In the genomic region with DNA sequence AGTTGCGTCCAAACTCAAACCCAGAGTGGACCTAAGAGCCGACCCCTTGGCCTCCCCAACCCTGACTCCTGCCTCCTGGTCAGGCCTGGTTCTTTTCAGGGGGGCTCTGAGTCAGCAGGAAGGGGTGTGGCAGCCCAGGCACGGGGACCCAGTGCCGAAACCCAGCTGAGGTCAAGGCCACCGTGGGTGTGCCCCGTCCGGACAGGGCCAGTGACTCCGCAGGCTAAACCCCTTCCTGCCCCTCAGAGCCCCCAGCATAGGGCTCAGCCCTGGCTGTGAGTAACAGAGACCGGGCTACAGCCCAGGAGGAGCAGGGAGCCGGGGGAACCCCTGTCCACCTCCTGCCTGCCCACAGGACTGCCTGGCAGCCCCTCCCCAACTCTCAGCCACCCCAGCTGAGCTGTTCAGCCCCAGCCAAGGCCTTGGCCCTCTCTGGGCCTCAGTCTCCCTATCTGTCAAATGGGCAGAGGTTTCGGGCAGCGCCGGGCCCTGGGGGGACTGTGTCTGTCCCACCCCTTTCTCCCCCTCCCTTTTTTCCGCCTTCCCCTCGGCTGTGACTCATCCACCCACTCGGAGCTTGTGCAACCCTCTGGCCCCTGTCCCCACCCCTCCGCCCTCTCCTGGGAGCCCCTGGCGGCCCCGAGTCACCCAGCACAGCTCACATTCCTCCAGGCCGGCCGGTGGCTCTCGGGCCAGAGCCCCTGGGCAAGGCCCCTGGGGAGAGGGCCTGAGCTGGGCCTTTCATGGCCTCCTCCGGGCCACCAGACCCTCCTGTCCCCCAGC, we compare ENCODE assay signal across 1 cellular context.
TF ChIP-seq lines count a peak whose summit lies in the region.

No MANE protein-coding gene starts in this region.

TF ChIP-seq in HEK293, 187 proteins besides CTCF, POLR2A, EP300 and RAD21 (continued from another document and continues in another):
- TF ChIP-seq ZNF138 (tag by site-specific recombination; IDR thresholded peaks at IDR 0.05; ENCODE audit: borderline replicate concordance) (no peak), HOXC10 (CRISPR knock-in tag; IDR thresholded peaks at IDR 0.05) (no peak), ZNF600 (tag by site-specific recombination; IDR thresholded peaks at IDR 0.05) (no peak), ZNF707 (tag by site-specific recombination; IDR thresholded peaks at IDR 0.05) (no peak), YY2 (tag by site-specific recombination; IDR thresholded peaks at IDR 0.05) (no peak), SCRT1 (tag by site-specific recombination; IDR thresholded peaks at IDR 0.05; ENCODE audit: borderline replicate concordance) (no peak), ZNF768 (tag by site-specific recombination; IDR thresholded peaks at IDR 0.05) (0 out of 2 replicates have a peak, but pooled peaks have one; percentile 10), GLI4 (tag by site-specific recombination; IDR thresholded peaks at IDR 0.05) (no peak), ZNF670 (tag by site-specific recombination; IDR thresholded peaks at IDR 0.05; ENCODE audit: low read depth) (no peak), ZNF561 (tag by site-specific recombination; IDR thresholded peaks at IDR 0.05; ENCODE audit: borderline replicate concordance) (no peak), ZBTB1 (tag by site-specific recombination; IDR thresholded peaks at IDR 0.05) (no peak), ZIC2 (tag by site-specific recombination; IDR thresholded peaks at IDR 0.05) (no peak), ZNF843 (tag by site-specific recombination; IDR thresholded peaks at IDR 0.05) (no peak), ZBTB17 (tag by site-specific recombination; IDR thresholded peaks at IDR 0.05) (no peak), ZNF701 (tag by site-specific recombination; IDR thresholded peaks at IDR 0.05) (no peak), INSM2 (tag by site-specific recombination; IDR thresholded peaks at IDR 0.05) (0 out of 2 replicates have a peak, but pooled peaks have one; percentile 25), ZNF664 (tag by site-specific recombination; IDR thresholded peaks at IDR 0.05) (no peak), ZNF423 (tag by site-specific recombination; IDR thresholded peaks at IDR 0.05) (no peak), ZNF2 (tag by site-specific recombination; IDR thresholded peaks at IDR 0.05) (no peak), ZNF747 (tag by site-specific recombination; IDR thresholded peaks at IDR 0.05) (no peak), GFI1B (tag by site-specific recombination; IDR thresholded peaks at IDR 0.05) (no peak), ZNF548 (tag by site-specific recombination; IDR thresholded peaks at IDR 0.05) (no peak), ZNF404 (tag by site-specific recombination; IDR thresholded peaks at IDR 0.05) (no peak), ZNF529 (tag by site-specific recombination; IDR thresholded peaks at IDR 0.05; ENCODE audit: insufficient replicate concordance) (no peak), REST (tag by site-specific recombination; IDR thresholded peaks at IDR 0.05) (no peak), HOXD13 (CRISPR knock-in tag; IDR thresholded peaks at IDR 0.05; ENCODE audit: borderline replicate concordance) (no peak), ZNF157 (tag by site-specific recombination; IDR thresholded peaks at IDR 0.05) (no peak), ZNF654 (tag by site-specific recombination; IDR thresholded peaks at IDR 0.05; ENCODE audit: low read depth) (no peak), ZNF776 (tag by site-specific recombination; IDR thresholded peaks at IDR 0.05; ENCODE audit: borderline replicate concordance) (no peak), PBX3 (CRISPR knock-in tag; IDR thresholded peaks at IDR 0.05) (no peak), ZNF302 (tag by site-specific recombination; IDR thresholded peaks at IDR 0.05; ENCODE audit: low read depth) (no peak), SETDB1 (IDR thresholded peaks at IDR 0.05; ENCODE audit: insufficient read length, low read length) (no peak), ZBTB26 (tag by site-specific recombination; optimal IDR thresholded peaks at IDR 0.05) (no peak), ZNF19 (tag by site-specific recombination; IDR thresholded peaks at IDR 0.05; ENCODE audit: low read depth) (no peak), ZSCAN16 (tag by site-specific recombination; IDR thresholded peaks at IDR 0.05) (no peak), EGR2 (tag by site-specific recombination; IDR thresholded peaks at IDR 0.05; ENCODE audit: low read depth) (peak; percentile 79), ZNF16 (tag by site-specific recombination; IDR thresholded peaks at IDR 0.05; ENCODE audit: low read depth) (no peak)
- TF ChIP-seq, protein P1, sequence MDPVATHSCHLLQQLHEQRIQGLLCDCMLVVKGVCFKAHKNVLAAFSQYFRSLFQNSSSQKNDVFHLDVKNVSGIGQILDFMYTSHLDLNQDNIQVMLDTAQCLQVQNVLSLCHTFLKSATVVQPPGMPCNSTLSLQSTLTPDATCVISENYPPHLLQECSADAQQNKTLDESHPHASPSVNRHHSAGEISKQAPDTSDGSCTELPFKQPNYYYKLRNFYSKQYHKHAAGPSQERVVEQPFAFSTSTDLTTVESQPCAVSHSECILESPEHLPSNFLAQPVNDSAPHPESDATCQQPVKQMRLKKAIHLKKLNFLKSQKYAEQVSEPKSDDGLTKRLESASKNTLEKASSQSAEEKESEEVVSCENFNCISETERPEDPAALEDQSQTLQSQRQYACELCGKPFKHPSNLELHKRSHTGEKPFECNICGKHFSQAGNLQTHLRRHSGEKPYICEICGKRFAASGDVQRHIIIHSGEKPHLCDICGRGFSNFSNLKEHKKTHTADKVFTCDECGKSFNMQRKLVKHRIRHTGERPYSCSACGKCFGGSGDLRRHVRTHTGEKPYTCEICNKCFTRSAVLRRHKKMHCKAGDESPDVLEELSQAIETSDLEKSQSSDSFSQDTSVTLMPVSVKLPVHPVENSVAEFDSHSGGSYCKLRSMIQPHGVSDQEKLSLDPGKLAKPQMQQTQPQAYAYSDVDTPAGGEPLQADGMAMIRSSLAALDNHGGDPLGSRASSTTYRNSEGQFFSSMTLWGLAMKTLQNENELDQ (tag by site-specific recombination; IDR thresholded peaks at IDR 0.05; ENCODE audit: low read depth): no peak
- TF ChIP-seq, protein P2, sequence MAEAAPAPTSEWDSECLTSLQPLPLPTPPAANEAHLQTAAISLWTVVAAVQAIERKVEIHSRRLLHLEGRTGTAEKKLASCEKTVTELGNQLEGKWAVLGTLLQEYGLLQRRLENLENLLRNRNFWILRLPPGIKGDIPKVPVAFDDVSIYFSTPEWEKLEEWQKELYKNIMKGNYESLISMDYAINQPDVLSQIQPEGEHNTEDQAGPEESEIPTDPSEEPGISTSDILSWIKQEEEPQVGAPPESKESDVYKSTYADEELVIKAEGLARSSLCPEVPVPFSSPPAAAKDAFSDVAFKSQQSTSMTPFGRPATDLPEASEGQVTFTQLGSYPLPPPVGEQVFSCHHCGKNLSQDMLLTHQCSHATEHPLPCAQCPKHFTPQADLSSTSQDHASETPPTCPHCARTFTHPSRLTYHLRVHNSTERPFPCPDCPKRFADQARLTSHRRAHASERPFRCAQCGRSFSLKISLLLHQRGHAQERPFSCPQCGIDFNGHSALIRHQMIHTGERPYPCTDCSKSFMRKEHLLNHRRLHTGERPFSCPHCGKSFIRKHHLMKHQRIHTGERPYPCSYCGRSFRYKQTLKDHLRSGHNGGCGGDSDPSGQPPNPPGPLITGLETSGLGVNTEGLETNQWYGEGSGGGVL (tag by site-specific recombination; IDR thresholded peaks at IDR 0.05): peak; percentile 40; the same call in 1 of the 2 replicates
- TF ChIP-seq, protein P3, sequence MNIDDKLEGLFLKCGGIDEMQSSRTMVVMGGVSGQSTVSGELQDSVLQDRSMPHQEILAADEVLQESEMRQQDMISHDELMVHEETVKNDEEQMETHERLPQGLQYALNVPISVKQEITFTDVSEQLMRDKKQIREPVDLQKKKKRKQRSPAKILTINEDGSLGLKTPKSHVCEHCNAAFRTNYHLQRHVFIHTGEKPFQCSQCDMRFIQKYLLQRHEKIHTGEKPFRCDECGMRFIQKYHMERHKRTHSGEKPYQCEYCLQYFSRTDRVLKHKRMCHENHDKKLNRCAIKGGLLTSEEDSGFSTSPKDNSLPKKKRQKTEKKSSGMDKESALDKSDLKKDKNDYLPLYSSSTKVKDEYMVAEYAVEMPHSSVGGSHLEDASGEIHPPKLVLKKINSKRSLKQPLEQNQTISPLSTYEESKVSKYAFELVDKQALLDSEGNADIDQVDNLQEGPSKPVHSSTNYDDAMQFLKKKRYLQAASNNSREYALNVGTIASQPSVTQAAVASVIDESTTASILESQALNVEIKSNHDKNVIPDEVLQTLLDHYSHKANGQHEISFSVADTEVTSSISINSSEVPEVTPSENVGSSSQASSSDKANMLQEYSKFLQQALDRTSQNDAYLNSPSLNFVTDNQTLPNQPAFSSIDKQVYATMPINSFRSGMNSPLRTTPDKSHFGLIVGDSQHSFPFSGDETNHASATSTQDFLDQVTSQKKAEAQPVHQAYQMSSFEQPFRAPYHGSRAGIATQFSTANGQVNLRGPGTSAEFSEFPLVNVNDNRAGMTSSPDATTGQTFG (tag by site-specific recombination; IDR thresholded peaks at IDR 0.05; ENCODE audit: borderline replicate concordance): no peak
- TF ChIP-seq, protein P4, sequence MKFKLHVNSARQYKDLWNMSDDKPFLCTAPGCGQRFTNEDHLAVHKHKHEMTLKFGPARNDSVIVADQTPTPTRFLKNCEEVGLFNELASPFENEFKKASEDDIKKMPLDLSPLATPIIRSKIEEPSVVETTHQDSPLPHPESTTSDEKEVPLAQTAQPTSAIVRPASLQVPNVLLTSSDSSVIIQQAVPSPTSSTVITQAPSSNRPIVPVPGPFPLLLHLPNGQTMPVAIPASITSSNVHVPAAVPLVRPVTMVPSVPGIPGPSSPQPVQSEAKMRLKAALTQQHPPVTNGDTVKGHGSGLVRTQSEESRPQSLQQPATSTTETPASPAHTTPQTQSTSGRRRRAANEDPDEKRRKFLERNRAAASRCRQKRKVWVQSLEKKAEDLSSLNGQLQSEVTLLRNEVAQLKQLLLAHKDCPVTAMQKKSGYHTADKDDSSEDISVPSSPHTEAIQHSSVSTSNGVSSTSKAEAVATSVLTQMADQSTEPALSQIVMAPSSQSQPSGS (tag by site-specific recombination; IDR thresholded peaks at IDR 0.05; ENCODE audit: low read depth): no peak
- TF ChIP-seq, protein P5, sequence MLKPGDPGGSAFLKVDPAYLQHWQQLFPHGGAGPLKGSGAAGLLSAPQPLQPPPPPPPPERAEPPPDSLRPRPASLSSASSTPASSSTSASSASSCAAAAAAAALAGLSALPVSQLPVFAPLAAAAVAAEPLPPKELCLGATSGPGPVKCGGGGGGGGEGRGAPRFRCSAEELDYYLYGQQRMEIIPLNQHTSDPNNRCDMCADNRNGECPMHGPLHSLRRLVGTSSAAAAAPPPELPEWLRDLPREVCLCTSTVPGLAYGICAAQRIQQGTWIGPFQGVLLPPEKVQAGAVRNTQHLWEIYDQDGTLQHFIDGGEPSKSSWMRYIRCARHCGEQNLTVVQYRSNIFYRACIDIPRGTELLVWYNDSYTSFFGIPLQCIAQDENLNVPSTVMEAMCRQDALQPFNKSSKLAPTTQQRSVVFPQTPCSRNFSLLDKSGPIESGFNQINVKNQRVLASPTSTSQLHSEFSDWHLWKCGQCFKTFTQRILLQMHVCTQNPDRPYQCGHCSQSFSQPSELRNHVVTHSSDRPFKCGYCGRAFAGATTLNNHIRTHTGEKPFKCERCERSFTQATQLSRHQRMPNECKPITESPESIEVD (tag by site-specific recombination; IDR thresholded peaks at IDR 0.05): no peak
